ENCODE assay signal across 2 cellular contexts in the genomic region with DNA sequence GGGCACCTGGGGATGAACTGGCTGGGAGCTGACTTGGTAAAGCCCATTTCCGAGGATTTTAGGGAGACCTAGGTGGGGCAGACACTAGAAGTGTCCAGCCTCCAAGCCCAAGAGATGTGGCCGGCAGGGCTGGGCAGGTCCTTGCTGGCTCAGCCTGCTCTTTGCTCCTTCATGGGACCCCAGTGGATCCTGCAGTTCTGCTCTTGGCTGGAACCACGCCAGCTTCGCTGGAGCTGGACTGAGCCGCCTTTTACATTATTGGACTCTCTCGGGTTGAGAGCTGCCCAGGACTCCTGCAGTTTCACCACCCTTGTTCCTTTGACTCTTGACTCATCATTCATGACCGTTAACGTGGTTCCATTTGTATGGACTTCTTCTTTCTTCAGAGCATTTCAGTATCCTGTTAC.
TF ChIP-seq lines count a peak whose summit lies in the region.

No MANE protein-coding gene starts in this region.

TF ChIP-seq in HepG2, 621 proteins besides CTCF, POLR2A, EP300 and RAD21:
- TF ChIP-seq PRMT3 (CRISPR knock-in tag; IDR thresholded peaks at IDR 0.05; ENCODE audit: borderline replicate concordance, low read depth) (no peak), ZNF75D (CRISPR knock-in tag; IDR thresholded peaks at IDR 0.05; ENCODE audit: borderline replicate concordance) (no peak), POLR2AphosphoS2 (IDR thresholded peaks at IDR 0.05; ENCODE audit: low read depth, low read length) (0 out of 2 replicates have a peak, but pooled peaks have one; percentile 41)

TF ChIP-seq in SK-N-SH, 30 proteins besides CTCF, POLR2A, EP300 and RAD21:
- no peak for TF ChIP-seq POLR2AphosphoS5 (IDR thresholded peaks at IDR 0.05; ENCODE audit: low read depth, low read length)
- no peak for TF ChIP-seq CHD2 (IDR thresholded peaks at IDR 0.05; ENCODE audit: low read length, partially characterized antibody)
- TF ChIP-seq NRF1 (IDR thresholded peaks at IDR 0.05; ENCODE audit: low read depth, low read length): no peak
TF ChIP-seq in SK-N-SH: peak in this region for 0.
